In genomic region chr22:43315687-43316217, GRCh38 we compare ENCODE assay signal across 17 cellular contexts. TPM values are rescaled to one million over a fixed set of nuclear protein-coding genes. Genes with fewer than 3 reads are reported as not detected.
"Had no signal": no experiment of that assay in that cellular context is flagged by ENCODE, and none has a peak within 500 bp of the region (broad histone marks: within the 10 kb centered on the region; RNA-seq: fewer than 3 reads in every experiment).

No MANE protein-coding gene starts in this region.

- H3K27ac Mint-ChIP-seq: activated B cell treated with CpG ODN at 0.5 μM for 24 hours; activated CD4-positive, alpha-beta T cell treated with anti-CD3 and anti-CD28 coated beads for 36 hours; activated naive CD8-positive, alpha-beta T cell treated with anti-CD3 and anti-CD28 coated beads for 36 hours; natural killer cell treated with Interleukin-12 subunit alpha and Interleukin-12 subunit beta and Interleukin-15 and Interleukin-18, amount 100 ng/mL, for 72 hours had no signal

- H3K27me3 Mint-ChIP-seq: activated naive CD8-positive, alpha-beta T cell treated with anti-CD3 and anti-CD28 coated beads for 36 hours had no signal

- DNase-seq: activated B cell treated with CpG ODN at 0.5 μM for 24 hours; activated CD4-positive, alpha-beta T cell treated with anti-CD3 and anti-CD28 coated beads for 36 hours; activated CD4-positive, alpha-beta T cell treated with anti-CD3 and anti-CD28 coated beads, Interleukin-2, amount 50 U/mL, for 4 hours; activated CD8-positive, alpha-beta memory T cell treated with anti-CD3 and anti-CD28 coated beads, Interleukin-2, amount 50 U/mL, for 48 hours; activated naive CD4-positive, alpha-beta T cell treated with Interleukin-2 at 50 U/mL for 16 hours; activated naive CD8-positive, alpha-beta T cell treated with anti-CD3 and anti-CD28 coated beads for 36 hours; activated T-cell treated with anti-CD3 and anti-CD28 coated beads, Interleukin-2, amount 50 U/mL, for 4 hours; colonic mucosa; dorsolateral prefrontal cortex; head of caudate nucleus; left ventricle myocardium superior; mammary epithelial cell; midbrain; ovary; stimulated activated CD4-positive, alpha-beta T cell treated with anti-CD3 and anti-CD28 coated beads, Interleukin-4, amount 100 ng/mL, for 24 hours; stimulated activated naive CD8-positive, alpha-beta T cell treated with anti-CD3 and anti-CD28 coated beads, Interleukin-15, Interleukin-2, amounts not matched to agents 100 U/mL and 50 U/mL, for 24 hours had no signal

- H3K4me1 Mint-ChIP-seq: activated B cell treated with CpG ODN at 0.5 μM for 24 hours; activated CD4-positive, alpha-beta T cell treated with anti-CD3 and anti-CD28 coated beads for 36 hours; activated naive CD8-positive, alpha-beta T cell treated with anti-CD3 and anti-CD28 coated beads for 36 hours had no signal

- H3K9me3 Mint-ChIP-seq: activated B cell treated with CpG ODN at 0.5 μM for 24 hours; activated naive CD8-positive, alpha-beta T cell treated with anti-CD3 and anti-CD28 coated beads for 36 hours; activated T-cell treated with anti-CD3 and anti-CD28 coated beads, Interleukin-2, amount 50 U/mL, for 4 hours; natural killer cell treated with Interleukin-12 subunit alpha and Interleukin-12 subunit beta and Interleukin-15 and Interleukin-18, amount 100 ng/mL, for 72 hours had no signal

- H3K4me3 Mint-ChIP-seq: activated B cell treated with CpG ODN at 0.5 μM for 24 hours; activated CD4-positive, alpha-beta T cell treated with anti-CD3 and anti-CD28 coated beads for 36 hours; activated naive CD8-positive, alpha-beta T cell treated with anti-CD3 and anti-CD28 coated beads for 36 hours; activated T-cell treated with anti-CD3 and anti-CD28 coated beads, Interleukin-2, amount 50 U/mL, for 4 hours; natural killer cell treated with Interleukin-12 subunit alpha and Interleukin-12 subunit beta and Interleukin-15 and Interleukin-18, amount 100 ng/mL, for 72 hours had no signal

- H3K36me3 Mint-ChIP-seq: activated naive CD8-positive, alpha-beta T cell treated with anti-CD3 and anti-CD28 coated beads for 36 hours; natural killer cell treated with Interleukin-12 subunit alpha and Interleukin-12 subunit beta and Interleukin-15 and Interleukin-18, amount 100 ng/mL, for 72 hours had no signal

RNA-seq across cellular contexts. Expression of gene SCUBE1, which starts 27.4 kb away (rescaled TPM):
- total RNA-seq: activated B cell treated with CpG ODN at 0.5 μM for 24 hours; activated CD4-positive, alpha-beta T cell treated with anti-CD3 and anti-CD28 coated beads for 36 hours; mammary epithelial cell had no signal
